In genomic region chr2:43576983-43577892, GRCh38 we compare ENCODE assay signal across 8 cellular contexts. TPM values are rescaled to one million over a fixed set of nuclear protein-coding genes. Genes with fewer than 3 reads are reported as not detected.
A peak's percentile ranks its signal among the peaks of the same experiment; 100 is the strongest.
DNase-seq lines count a peak whose midpoint lies in the region; ATAC-seq and TF ChIP-seq lines count a peak whose summit lies in the region.

No MANE protein-coding gene starts in this region.

- no peak overlapping the region for H3K18ac ChIP-seq in mesenchymal stem cell (ENCODE audit: low read depth in 1 of 2, low read length in 2 of 2)

- DNase-seq in DMS153 treated with DMSO at 0.1 percent for 48 hours (lab: John Stamatoyannopoulos, UW; ENCODE audit: unreplicated experiment) (peak; percentile 26), HFF-Myc (ENCODE audit: extremely low read depth, low read depth) (no peak), PC-3 (peak; percentile 51), dedifferentiated amniotic fluid mesenchymal stem cell (ENCODE audit: extremely low spot score) (peak; percentile 76), mesenchymal stem cell (peak; percentile 74), UCSD-AML1 (lab: John Stamatoyannopoulos, UW; ENCODE audit: unreplicated experiment) (no peak), GM19238 (ENCODE audit: insufficient read length, low spot score) (no peak)
- DNase-seq in activated T-helper 1 cell treated with anti-CD3 and anti-CD28 coated beads, Interleukin-12 subunit alpha, Interleukin-12 subunit beta, Interleukin-2, Interleukin-4 antibody, amounts not matched to agents 30 ng/mL and 10 ng/mL and 1 ng/mL, durations not matched to agents 14 hours and 24 hours and 36 hours (ENCODE audit: low spot score), result no peak

- no peaks in the 10 kb centered on the region for H3K9me3 ChIP-seq in PC-3 (ENCODE audit: low read length)
- H3K9me3 ChIP-seq in mesenchymal stem cell (ENCODE audit: control insufficient read depth, low read length), result no peaks in the 10 kb centered on the region

- H3K23ac ChIP-seq in mesenchymal stem cell (ENCODE audit: low read length in 2 of 2), result no peak overlapping the region

- peaks cover 27% of the 10 kb centered on the region for H3K4me1 Mint-ChIP-seq in activated T-helper 1 cell treated with anti-CD3 and anti-CD28 coated beads, Interleukin-12 subunit alpha, Interleukin-12 subunit beta, Interleukin-2, Interleukin-4 antibody, amounts not matched to agents 30 ng/mL and 10 ng/mL and 1 ng/mL, durations not matched to agents 14 hours and 24 hours and 36 hours (ENCODE audit: low read depth)

- H3K9me2 ChIP-seq in PC-3 (replicated peaks; ENCODE audit: low read length), result no peaks in the 10 kb centered on the region

- no peak overlapping the region for H4K91ac ChIP-seq in mesenchymal stem cell (ENCODE audit: low read length)

- H3K27ac ChIP-seq in PC-3 (ENCODE audit: low read length) (no peak overlapping the region), mesenchymal stem cell (ENCODE audit: low read length, poor library complexity, severe bottlenecking) (no peak overlapping the region)

- BruUV-seq in PC-3 (replicated peaks; lab: Mats Ljungman, UMichigan), result no TSS peak

- no peaks in the 10 kb centered on the region for H4K20me1 ChIP-seq in PC-3 (ENCODE audit: low read length)

- H2BK15ac ChIP-seq in mesenchymal stem cell (ENCODE audit: low read depth, poor library complexity, severe bottlenecking), result no peak overlapping the region

- intact Hi-C loops in PC-3 (cut with micrococcal nuclease), result loop anchor here (5.0 kb wide), 1 partner anchor 750 kb away; no protein-coding TSS in a partner anchor
- intact Hi-C loops in activated T-helper 1 cell treated with anti-CD3 and anti-CD28 coated beads, Interleukin-12 subunit alpha, Interleukin-12 subunit beta, Interleukin-2, Interleukin-4 antibody, amounts not matched to agents 30 ng/mL and 10 ng/mL and 1 ng/mL, durations not matched to agents 14 hours and 24 hours and 36 hours (cut with micrococcal nuclease), result loop anchor here (1.0 to 5.0 kb wide), 4 partner anchors 18 to 630 kb away; partner anchors contain the start of gene THADA

- H3K9ac ChIP-seq in PC-3 (ENCODE audit: low read length) (no peak overlapping the region), mesenchymal stem cell (ENCODE audit: low read length) (peak overlapping the region; percentile 59)

- H3K27me3 Mint-ChIP-seq in activated T-helper 1 cell treated with anti-CD3 and anti-CD28 coated beads, Interleukin-12 subunit alpha, Interleukin-12 subunit beta, Interleukin-2, Interleukin-4 antibody, amounts not matched to agents 30 ng/mL and 10 ng/mL and 1 ng/mL, durations not matched to agents 14 hours and 24 hours and 36 hours (ENCODE audit: insufficient read depth), result no peaks in the 10 kb centered on the region

- H3K27ac Mint-ChIP-seq in activated T-helper 1 cell treated with anti-CD3 and anti-CD28 coated beads, Interleukin-12 subunit alpha, Interleukin-12 subunit beta, Interleukin-2, Interleukin-4 antibody, amounts not matched to agents 30 ng/mL and 10 ng/mL and 1 ng/mL, durations not matched to agents 14 hours and 24 hours and 36 hours, result no peak overlapping the region

- H3K4me3 ChIP-seq in HFF-Myc (replicated peaks; ENCODE audit: low read depth, low read length), result no peak overlapping the region
- no peak overlapping the region for H3K4me3 ChIP-seq in PC-3 (ENCODE audit: low read length)
- H3K4me3 ChIP-seq in mesenchymal stem cell (ENCODE audit: insufficient read depth in 1 of 2, low read depth in 1 of 2, low read length in 2 of 2), result no peak overlapping the region

- POLR2A ChIA-PET in PC-3 (lab: Charles Lee; ENCODE audit: unreplicated experiment), result interaction anchor here (0.6 kb wide), 1 partner anchor 247 kb away, joined by 7 read pairs; no protein-coding TSS in a partner anchor

- H3F3A ChIP-seq in PC-3 (ENCODE audit: low read length, unreplicated experiment), result no peaks in the 10 kb centered on the region

- no peak overlapping the region for H2BK5ac ChIP-seq in mesenchymal stem cell (ENCODE audit: low read depth, low read length, poor library complexity, severe bottlenecking)

- ATAC-seq in PC-3, result no peak

- WGBS in mesenchymal stem cell, result 63% methylated on average over 7 of the region's 8 CpGs

- no peak overlapping the region for H3K14ac ChIP-seq in mesenchymal stem cell (ENCODE audit: low read length in 2 of 2)

- H3K27me3 ChIP-seq in PC-3 (ENCODE audit: low read length), result no peaks in the 10 kb centered on the region
- no peaks in the 10 kb centered on the region for H3K27me3 ChIP-seq in mesenchymal stem cell (ENCODE audit: control insufficient read depth in 1 of 2, insufficient read depth in 1 of 2, low read length in 2 of 2)

- peak; percentile 76 for TF ChIP-seq CTCF in HFF-Myc (IDR thresholded peaks at IDR 0.05; ENCODE audit: low read depth, low read length, missing control alignments)
- TF ChIP-seq CTCF in PC-3 (conservative IDR thresholded peaks at IDR 0.05; ENCODE audit: low read depth, low read length), result peak; percentile 88

- H3K79me2 ChIP-seq in PC-3 (ENCODE audit: low read length), result no peaks in the 10 kb centered on the region

- no peak overlapping the region for H2AFZ ChIP-seq in PC-3 (ENCODE audit: low read length)
- H2AFZ ChIP-seq in mesenchymal stem cell (ENCODE audit: low read depth, low read length), result no peak overlapping the region

- H3K79me1 ChIP-seq in mesenchymal stem cell (replicated peaks; ENCODE audit: low read length, poor library complexity, severe bottlenecking), result peaks cover 10% of the 10 kb centered on the region

- no peaks in the 10 kb centered on the region for H3K9me3 Mint-ChIP-seq in activated T-helper 1 cell treated with anti-CD3 and anti-CD28 coated beads, Interleukin-12 subunit alpha, Interleukin-12 subunit beta, Interleukin-2, Interleukin-4 antibody, amounts not matched to agents 30 ng/mL and 10 ng/mL and 1 ng/mL, durations not matched to agents 14 hours and 24 hours and 36 hours

- CTCF ChIA-PET in PC-3 (lab: Charles Lee), result interaction anchor here (0.6 to 1.0 kb wide), 5 partner anchors 9 to 700 kb away, joined by 3 to 6 read pairs (median 5); no protein-coding TSS in a partner anchor

- H3K4me1 ChIP-seq in PC-3 (ENCODE audit: insufficient read depth, low read length), result no peaks in the 10 kb centered on the region
- H3K4me1 ChIP-seq in mesenchymal stem cell (ENCODE audit: control insufficient read depth, insufficient read depth, low read depth, low read length), result no peaks in the 10 kb centered on the region

- H2BK12ac ChIP-seq in mesenchymal stem cell (ENCODE audit: low read length in 2 of 2), result peak overlapping the region in 1 of 2 experiments; percentile 39

- H2BK120ac ChIP-seq in mesenchymal stem cell (ENCODE audit: low read depth, low read length), result no peak overlapping the region

- H3K4me2 ChIP-seq in PC-3 (ENCODE audit: low read length), result no peak overlapping the region
- H3K4me2 ChIP-seq in mesenchymal stem cell (ENCODE audit: low read length, poor library complexity, severe bottlenecking), result no peak overlapping the region

- H3K36me3 Mint-ChIP-seq in activated T-helper 1 cell treated with anti-CD3 and anti-CD28 coated beads, Interleukin-12 subunit alpha, Interleukin-12 subunit beta, Interleukin-2, Interleukin-4 antibody, amounts not matched to agents 30 ng/mL and 10 ng/mL and 1 ng/mL, durations not matched to agents 14 hours and 24 hours and 36 hours (ENCODE audit: low read depth), result peaks cover 57% of the 10 kb centered on the region

- no peak overlapping the region for H2AK5ac ChIP-seq in mesenchymal stem cell (ENCODE audit: low read length, severe bottlenecking)

- H4K8ac ChIP-seq in mesenchymal stem cell (ENCODE audit: low read length), result peak overlapping the region; percentile 69

- H3K4ac ChIP-seq in mesenchymal stem cell (ENCODE audit: low read depth in 1 of 2, low read length in 2 of 2), result no peak overlapping the region

- no peak overlapping the region for H3K4me3 Mint-ChIP-seq in activated T-helper 1 cell treated with anti-CD3 and anti-CD28 coated beads, Interleukin-12 subunit alpha, Interleukin-12 subunit beta, Interleukin-2, Interleukin-4 antibody, amounts not matched to agents 30 ng/mL and 10 ng/mL and 1 ng/mL, durations not matched to agents 14 hours and 24 hours and 36 hours

- H3K36me3 ChIP-seq in PC-3 (ENCODE audit: low read depth, low read length) (peaks cover 42% of the 10 kb centered on the region), mesenchymal stem cell (ENCODE audit: control insufficient read depth in 1 of 2, insufficient read depth in 2 of 2, low read depth in 1 of 2, low read length in 2 of 2) (peaks cover 23 to 73% of the 10 kb centered on the region in 2 experiments)

RNA-seq across cellular contexts. Expression of gene THADA, which starts 18.6 kb away (rescaled TPM):
- 33.6 and 43.1 TPM in 2 replicates for total RNA-seq in PC-3 (2014; rRNA removed)
- 5.1 TPM for polyA plus RNA-seq in mesenchymal stem cell (2013, experiment 1 of 2)
- polyA plus RNA-seq in mesenchymal stem cell (2013, experiment 2 of 2), result 4.3 TPM
- 49.8 and 51.7 TPM in 2 replicates for total RNA-seq in activated T-helper 1 cell treated with anti-CD3 and anti-CD28 coated beads, Interleukin-12 subunit alpha, Interleukin-12 subunit beta, Interleukin-2, Interleukin-4 antibody, amounts not matched to agents 30 ng/mL and 10 ng/mL and 1 ng/mL, durations not matched to agents 14 hours and 24 hours and 36 hours

RNA-seq across cellular contexts. Expression of gene PLEKHH2, which starts 59.8 kb away (rescaled TPM):
- 1.9 and 2.7 TPM in 2 replicates for total RNA-seq in PC-3 (2014; rRNA removed)
- 6.5 TPM for polyA plus RNA-seq in mesenchymal stem cell (2013, experiment 1 of 2)
- polyA plus RNA-seq in mesenchymal stem cell (2013, experiment 2 of 2), result 6.1 TPM
- 0.12 and 0.13 TPM in 2 replicates for total RNA-seq in activated T-helper 1 cell treated with anti-CD3 and anti-CD28 coated beads, Interleukin-12 subunit alpha, Interleukin-12 subunit beta, Interleukin-2, Interleukin-4 antibody, amounts not matched to agents 30 ng/mL and 10 ng/mL and 1 ng/mL, durations not matched to agents 14 hours and 24 hours and 36 hours

Comparison
In these comparisons a context has a peak if more than half of its experiments do, and no peak if none do; other contexts are left out.
1. DNase-seq: peak in DMS153 treated with DMSO at 0.1 percent for 48 hours (single experiment), PC-3 (single experiment), dedifferentiated amniotic fluid mesenchymal stem cell (single experiment) and mesenchymal stem cell (single experiment); none in HFF-Myc (single experiment), UCSD-AML1 (single experiment), activated T-helper 1 cell treated with anti-CD3 and anti-CD28 coated beads, Interleukin-12 subunit alpha, Interleukin-12 subunit beta, Interleukin-2, Interleukin-4 antibody, amounts not matched to agents 30 ng/mL and 10 ng/mL and 1 ng/mL, durations not matched to agents 14 hours and 24 hours and 36 hours (single experiment) and GM19238 (single experiment).